ENCODE assay signal across 8 cellular contexts in the genomic region with DNA sequence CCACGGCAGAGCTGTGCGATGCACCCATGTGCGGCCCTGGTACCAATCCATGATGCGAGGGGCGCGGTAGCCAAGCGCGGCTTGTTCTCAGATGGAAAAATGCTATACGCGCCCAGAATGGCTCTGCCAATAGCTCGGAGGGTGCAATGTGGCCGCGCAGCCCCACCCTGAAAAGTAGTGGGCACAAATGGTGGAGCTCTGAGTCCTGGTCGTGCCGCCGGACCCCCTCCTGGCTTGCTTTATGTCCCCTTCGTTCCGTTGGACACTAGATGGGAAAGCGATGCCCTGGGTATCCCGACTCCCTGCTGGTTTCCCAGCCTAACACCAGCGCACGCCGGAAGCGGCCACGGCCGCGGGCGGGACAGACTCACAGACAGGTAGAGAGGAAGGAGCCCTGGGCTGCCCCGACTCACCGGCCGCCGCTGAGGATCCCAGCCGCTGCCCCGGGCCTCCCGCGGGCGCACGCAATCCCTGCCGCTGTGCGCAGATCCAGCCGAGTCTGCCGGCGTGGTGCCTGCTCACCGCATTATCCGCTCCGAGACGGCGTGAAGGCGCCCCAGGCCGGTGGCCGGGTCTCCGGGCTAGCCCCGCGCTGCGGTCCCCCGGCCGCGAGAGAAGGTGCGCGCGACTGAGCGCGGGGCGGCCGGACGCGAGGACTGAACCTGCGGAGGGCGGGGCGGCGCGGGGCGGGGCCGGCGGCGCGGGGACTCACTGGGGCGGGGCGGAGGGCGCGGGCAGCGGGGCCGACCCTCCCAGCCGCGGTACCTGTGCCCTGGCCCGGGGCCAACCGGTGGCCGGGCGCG. TPM values are rescaled to one million over a fixed set of nuclear protein-coding genes. Genes with fewer than 3 reads are reported as not detected.
DNase-seq lines count a peak whose midpoint lies in the region; ATAC-seq and TF ChIP-seq lines count a peak whose summit lies in the region.

A gene with protein sequence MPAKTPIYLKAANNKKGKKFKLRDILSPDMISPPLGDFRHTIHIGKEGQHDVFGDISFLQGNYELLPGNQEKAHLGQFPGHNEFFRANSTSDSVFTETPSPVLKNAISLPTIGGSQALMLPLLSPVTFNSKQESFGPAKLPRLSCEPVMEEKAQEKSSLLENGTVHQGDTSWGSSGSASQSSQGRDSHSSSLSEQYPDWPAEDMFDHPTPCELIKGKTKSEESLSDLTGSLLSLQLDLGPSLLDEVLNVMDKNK (minus strand): TSS at position 630 of the 803 bp plus-strand sequence. CDS start 25,055 bp downstream, outside the sequence.

- H3K27me3 Mint-ChIP-seq in IgD-negative memory B cell = no peaks in the 10 kb centered on the region

- H3K9ac ChIP-seq in adipocyte (ENCODE audit: low read length) = peak within 1 kb of the TSS; percentile 97

- peak within 1 kb of the TSS; percentile 90 to 96 (median 96) for H3K4me3 Mint-ChIP-seq in IgD-negative memory B cell

- H3K27me3 ChIP-seq in adipocyte (replicated peaks; ENCODE audit: control insufficient read depth, insufficient read depth, low read length) (no peaks in the 10 kb centered on the region), right atrium auricular region (no peaks in the 10 kb centered on the region)

- DNase-seq in DMS53 treated with DMSO at 0.1 percent for 48 hours (lab: John Stamatoyannopoulos, UW; ENCODE audit: unreplicated experiment) (peak; percentile 34), SW480 (ENCODE audit: low spot score) (peak; percentile 83), adipocyte (ENCODE audit: low read depth) (peak; percentile 80), right atrium auricular region (ENCODE audit: low spot score) (no peak), sciatic nerve (ENCODE audit: low spot score) (peak; percentile 75)

- H3K27ac ChIP-seq in right atrium auricular region = peak within 1 kb of the TSS; percentile 96 to 99

- H3K4me3 ChIP-seq in adipocyte (ENCODE audit: low read length) = peak within 1 kb of the TSS; percentile 86
- peak within 1 kb of the TSS; percentile 88 to 97 for H3K4me3 ChIP-seq in right atrium auricular region

- TF ChIP-seq CTCF in right atrium auricular region (IDR thresholded peaks at IDR 0.05) = no peak

- no peaks in the 10 kb centered on the region for H3K36me3 Mint-ChIP-seq in IgD-negative memory B cell

- peak within 1 kb of the TSS; percentile 86 to 93 (median 87) for H3K27ac Mint-ChIP-seq in IgD-negative memory B cell

- intact Hi-C loops in sciatic nerve (cut with DNase I) = loop anchor here (5.0 kb wide), 1 partner anchor 269 kb away; no protein-coding TSS in a partner anchor

- H3K36me3 ChIP-seq in adipocyte (ENCODE audit: control insufficient read depth, insufficient read depth, low read length, severe bottlenecking) (peaks cover 21% of the 10 kb centered on the region), right atrium auricular region (no peaks in the 10 kb centered on the region)

- ATAC-seq in GM21515 (IDR thresholded peaks at IDR 0.05; ENCODE audit: unreplicated experiment) (peak; percentile 43), sciatic nerve (peak; percentile 57), GM18519 (IDR thresholded peaks at IDR 0.05; ENCODE audit: low FRiP score, unreplicated experiment) (no peak)

- no peaks in the 10 kb centered on the region for H3K9me3 Mint-ChIP-seq in IgD-negative memory B cell

- H3K9me3 ChIP-seq in adipocyte (ENCODE audit: control insufficient read depth, low read length) (no peaks in the 10 kb centered on the region), right atrium auricular region (no peaks in the 10 kb centered on the region)

- H3K4me1 Mint-ChIP-seq in IgD-negative memory B cell = peaks cover 30 to 54% (median 48%) of the 10 kb centered on the region in 3 donors

- peaks cover 22% of the 10 kb centered on the region for H3K4me1 ChIP-seq in adipocyte (ENCODE audit: control insufficient read depth, insufficient read depth, low read length)
- peaks cover 0 to 33% of the 10 kb centered on the region in 2 donors for H3K4me1 ChIP-seq in right atrium auricular region

RNA-seq across cellular contexts. Expression of the gene that starts here (rescaled TPM):
- 68.3 TPM for polyA plus RNA-seq in IgD-negative memory B cell
- total RNA-seq in right atrium auricular region = 100 to 1,000 TPM in 1 of 2 donors, 10 to 100 TPM in 1; 38.5 to 105 TPM
- 53.1 TPM for total RNA-seq in sciatic nerve
